6 cellular contexts compared by ENCODE assay signal in genomic region chr11:119101367-119101758, GRCh38. TPM values are rescaled to one million over a fixed set of nuclear protein-coding genes. Genes with fewer than 3 reads are reported as not detected.
A peak's percentile ranks its signal among the peaks of the same experiment; 100 is the strongest.
DNase-seq lines count a peak whose midpoint lies in the region; ATAC-seq and TF ChIP-seq lines count a peak whose summit lies in the region.

No MANE protein-coding gene starts in this region.

- ATAC-seq in HG02763 (IDR thresholded peaks at IDR 0.05; ENCODE audit: unreplicated experiment) = peak; percentile 23
- peak; percentile 12 for ATAC-seq in activated CD8-positive, alpha-beta T cell treated with anti-CD3 and anti-CD28 coated beads for 36 hours
- ATAC-seq in memory B cell (ENCODE audit: low read depth) = no peak

- no peaks in the 10 kb centered on the region for H3K9me3 Mint-ChIP-seq in activated CD8-positive, alpha-beta T cell treated with anti-CD3 and anti-CD28 coated beads for 36 hours
- no peaks in the 10 kb centered on the region for H3K9me3 Mint-ChIP-seq in memory B cell

- H3K27me3 Mint-ChIP-seq in activated CD8-positive, alpha-beta T cell treated with anti-CD3 and anti-CD28 coated beads for 36 hours = no peaks in the 10 kb centered on the region
- H3K27me3 Mint-ChIP-seq in memory B cell = no peaks in the 10 kb centered on the region

- peak overlapping the region; percentile 97 for H3K27ac Mint-ChIP-seq in activated CD8-positive, alpha-beta T cell treated with anti-CD3 and anti-CD28 coated beads for 36 hours
- peak overlapping the region; percentile 95 for H3K27ac Mint-ChIP-seq in memory B cell

- peak overlapping the region; percentile 91 for H3K4me3 Mint-ChIP-seq in activated CD8-positive, alpha-beta T cell treated with anti-CD3 and anti-CD28 coated beads for 36 hours
- peak overlapping the region; percentile 90 for H3K4me3 Mint-ChIP-seq in memory B cell

- CTCF ChIA-PET in activated CD8-positive, alpha-beta T cell treated with anti-CD3 and anti-CD28 coated beads for 36 hours (lab: Charles Lee) = interaction anchor here (1.0 to 1.9 kb wide), 4 partner anchors 16 to 222 kb away, joined by 3 to 12 read pairs (median 5); partner anchors contain the start of genes HMBS and VPS11

- peaks cover 35% of the 10 kb centered on the region for H3K36me3 Mint-ChIP-seq in activated CD8-positive, alpha-beta T cell treated with anti-CD3 and anti-CD28 coated beads for 36 hours (ENCODE audit: low read depth)
- peaks cover 16% of the 10 kb centered on the region for H3K36me3 Mint-ChIP-seq in memory B cell

- intact Hi-C loops in activated CD8-positive, alpha-beta T cell treated with anti-CD3 and anti-CD28 coated beads for 36 hours (cut with micrococcal nuclease) = no loop called here

- H3K4me1 Mint-ChIP-seq in activated CD8-positive, alpha-beta T cell treated with anti-CD3 and anti-CD28 coated beads for 36 hours (ENCODE audit: low read depth) = peaks cover 33% of the 10 kb centered on the region
- peaks cover 25% of the 10 kb centered on the region for H3K4me1 Mint-ChIP-seq in memory B cell

- DNase-seq in GF-D8 (lab: John Stamatoyannopoulos, UW) (peak; percentile 51), memory B cell (ENCODE audit: low spot score in 2 of 2) (no peak), NCI-H446 treated with DMSO at 0.1 percent for 48 hours (lab: John Stamatoyannopoulos, UW) (no peak), AG20443 (ENCODE audit: low spot score) (no peak)
- no peak for DNase-seq in activated CD8-positive, alpha-beta T cell treated with anti-CD3 and anti-CD28 coated beads for 36 hours

- no peak for TF ChIP-seq CTCF in activated CD8-positive, alpha-beta T cell treated with anti-CD3 and anti-CD28 coated beads for 36 hours (IDR thresholded peaks at IDR 0.05)

- POLR2A ChIA-PET in activated CD8-positive, alpha-beta T cell treated with anti-CD3 and anti-CD28 coated beads for 36 hours (lab: Charles Lee) = interaction anchor here (0.8 to 2.3 kb wide), 7 partner anchors 8 to 83 kb away, joined by 3 to 20 read pairs (median 5); partner anchors contain the start of genes HMBS, RPS25, TRAPPC4 and VPS11

RNA-seq across cellular contexts. Expression of gene DPAGT1, which starts 0.3 kb away (rescaled TPM):
- total RNA-seq in activated CD8-positive, alpha-beta T cell treated with anti-CD3 and anti-CD28 coated beads for 36 hours = 10 to 100 TPM; 51.1 to 52.2 TPM

RNA-seq across cellular contexts. Expression of gene C2CD2L, which starts 5.8 kb away (rescaled TPM):
- 10 to 100 TPM; 14.2 to 17.7 TPM for total RNA-seq in activated CD8-positive, alpha-beta T cell treated with anti-CD3 and anti-CD28 coated beads for 36 hours

RNA-seq across cellular contexts. Expression of gene HMBS, which starts 16.7 kb away (rescaled TPM):
- 10 to 100 TPM; 33.6 to 36.1 TPM for total RNA-seq in activated CD8-positive, alpha-beta T cell treated with anti-CD3 and anti-CD28 coated beads for 36 hours

RNA-seq across cellular contexts. Expression of gene HINFP, which starts 20.0 kb away (rescaled TPM):
- 10 to 100 TPM; 23.9 to 26.5 TPM for total RNA-seq in activated CD8-positive, alpha-beta T cell treated with anti-CD3 and anti-CD28 coated beads for 36 hours

RNA-seq across cellular contexts. Expression of gene VPS11, which starts 33.7 kb away (rescaled TPM):
- total RNA-seq in activated CD8-positive, alpha-beta T cell treated with anti-CD3 and anti-CD28 coated beads for 36 hours = 10 to 100 TPM; 17.1 to 17.2 TPM
